In genomic region chr3:13840456-13840855, GRCh38 we compare ENCODE assay signal across 24 cellular contexts. TPM values are rescaled to one million over a fixed set of nuclear protein-coding genes. Genes with fewer than 3 reads are reported as not detected.
"Had no signal": no experiment of that assay in that cellular context is flagged by ENCODE, and none has a peak within 500 bp of the region (broad histone marks: within the 10 kb centered on the region; RNA-seq: fewer than 3 reads in every experiment).

No MANE protein-coding gene starts in this region.

- H3K27me3 ChIP-seq: pancreas, vagina had no signal

- H3K9me3 ChIP-seq: left lung, lower lobe of right lung, pancreas, prostate gland, tibial nerve, vagina had no signal

- ATAC-seq: left colon; left lung; lower lobe of right lung; naive thymus-derived CD8-positive, alpha-beta T cell; pancreas; right cardiac atrium; stimulated activated memory B cell treated with anti-CD40 and anti-IgM and Interleukin-4, amounts not matched to agents 10 μg/mL and 1 μg/mL and 100 μg/mL, for 72 hours; stimulated activated naive CD8-positive, alpha-beta T cell treated with anti-CD3 and anti-CD28 coated beads, Interleukin-15, amount 100 ng/mL, for 72 hours had no signal

- H3K27ac ChIP-seq: left lung, lower lobe of right lung, pancreas, prostate gland, tibial nerve, vagina had no signal

- H3K4me2 ChIP-seq: smooth muscle cell had no signal

- H3K36me3 ChIP-seq: left lung, lower lobe of right lung, pancreas, prostate gland, tibial nerve, vagina had no signal

- H3K4me3 ChIP-seq: left lung, lower lobe of right lung, pancreas, prostate gland, smooth muscle cell, tibial nerve, vagina had no signal

- H3K4me1 ChIP-seq: left lung, lower lobe of right lung, pancreas, prostate gland, tibial nerve, vagina had no signal

- DNase-seq: hippocampal formation; kidney; left colon; left lung; lower lobe of right lung; mesenchymal stem cell; naive thymus-derived CD8-positive, alpha-beta T cell; pancreas; right cardiac atrium; stimulated activated CD4-positive, alpha-beta T cell treated with anti-CD3 and anti-CD28 coated beads, Interleukin-1b, Interleukin-23, amount 100 ng/mL, for 48 hours; stimulated activated CD4-positive, alpha-beta T cell treated with anti-CD3 and anti-CD28 coated beads, Interleukin-2, amount 100 ng/mL, for 48 hours; stimulated activated CD4-positive, alpha-beta T cell treated with anti-CD3 and anti-CD28 coated beads, Interleukin-4, amount 100 ng/mL, for 4 hours; stimulated activated CD8-positive, alpha-beta memory T cell treated with anti-CD3 and anti-CD28 coated beads, Interleukin-4, amount 100 ng/mL, for 48 hours; stimulated activated naive CD4-positive, alpha-beta T cell treated with Interleukin-2 at 50 U/mL for 16 hours; stimulated activated naive CD8-positive, alpha-beta T cell treated with anti-CD3 and anti-CD28 coated beads, Interleukin-15, amount 100 ng/mL, for 72 hours; substantia nigra had no signal

- FAIRE-seq: kidney, pancreas had no signal

RNA-seq across cellular contexts. Expression of gene WNT7A, which starts 39.4 kb away (rescaled TPM):
- total RNA-seq: left colon, liver, osteoblast, right cardiac atrium, skeletal muscle tissue, vagina had no signal
- polyA plus RNA-seq: liver, right cardiac atrium had no signal
